ENCODE assay signal across 25 cellular contexts in the genomic region with DNA sequence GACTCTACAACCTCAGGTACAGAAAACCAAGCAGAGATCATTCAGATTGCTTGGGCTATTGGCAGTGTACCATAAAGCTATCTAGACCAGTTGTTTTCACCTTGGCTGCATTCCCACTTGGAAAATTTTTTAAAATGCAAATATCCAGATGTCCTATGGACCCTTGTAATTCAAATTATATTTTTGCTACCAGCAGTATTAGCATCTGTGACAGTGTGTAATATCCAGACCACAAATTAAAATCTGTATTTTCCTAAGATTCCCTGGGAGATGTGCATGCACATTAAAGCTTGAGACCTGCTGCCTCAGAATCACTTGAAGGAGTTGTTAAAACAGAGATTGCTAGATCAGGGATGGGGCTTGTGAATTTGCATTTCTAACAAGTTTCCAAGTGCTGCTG.
"Had no signal": no experiment of that assay in that cellular context is flagged by ENCODE, and none has a peak within 500 bp of the region (broad histone marks: within the 10 kb centered on the region; RNA-seq: fewer than 3 reads in every experiment).

No MANE protein-coding gene starts in this region.

- H3K36me3 ChIP-seq: breast epithelium, ovary, prostate gland, stomach, tibial nerve had no signal

- H3K27ac ChIP-seq: breast epithelium, ovary, prostate gland, stomach, tibial nerve had no signal

- ATAC-seq: activated naive CD8-positive, alpha-beta T cell treated with anti-CD3 and anti-CD28 coated beads, Interleukin-2, amount 50 U/mL, for 24 hours; left ventricle myocardium superior; stimulated activated naive B cell treated with anti-CD40 and anti-IgM and Interleukin-4, amounts not matched to agents 10 μg/mL and 1 μg/mL and 100 μg/mL, for 72 hours; T-helper 17 cell had no signal

- H3K4me1 ChIP-seq: breast epithelium, prostate gland had no signal

- H3K9me3 ChIP-seq: breast epithelium, ovary, prostate gland, stomach, tibial nerve had no signal

- H3K4me3 ChIP-seq: breast epithelium, ovary, prostate gland, smooth muscle cell, stomach, tibial nerve had no signal

- H3K27me3 ChIP-seq: breast epithelium, ovary, stomach, tibial nerve had no signal

- DNase-seq: activated CD4-positive, alpha-beta memory T cell treated with anti-CD3 and anti-CD28 coated beads for 36 hours; activated CD4-positive, alpha-beta T cell treated with anti-CD3 and anti-CD28 coated beads, Interleukin-2, amount 10 ng/mL, durations not matched to agents 24 days and 14 days; activated CD4-positive, CD25-positive, alpha-beta regulatory T cell treated with anti-CD3 and anti-CD28 coated beads, Interleukin-2, amount 50 U/mL, for 72 hours; activated CD8-positive, alpha-beta memory T cell treated with anti-CD3 and anti-CD28 coated beads, Interleukin-2, amount 50 U/mL, for 4 hours; activated gamma-delta T cell; activated naive CD4-positive, alpha-beta T cell treated with anti-CD3 and anti-CD28 coated beads, Interleukin-2, amount 50 U/mL, for 16 hours; activated naive CD8-positive, alpha-beta T cell treated with anti-CD3 and anti-CD28 coated beads, Interleukin-2, amount 50 U/mL, for 24 hours; activated T-cell treated with anti-CD3 and anti-CD28 coated beads, Interleukin-2, amount 50 U/mL, for 1 hour; amygdala; central memory CD4-positive, alpha-beta T cell; glutamatergic neuron; left ventricle myocardium superior; naive B cell; nephron progenitor cell; ovary; stimulated activated CD4-positive, alpha-beta T cell treated with anti-CD3 and anti-CD28 coated beads, Interleukin-15, amount 100 ng/mL, for 24 hours; stimulated activated CD4-positive, alpha-beta T cell treated with anti-CD3 and anti-CD28 coated beads, Interleukin-2, amount 100 ng/mL, for 24 hours; stimulated activated naive B cell treated with anti-CD40 and anti-IgM and Interleukin-4, amounts not matched to agents 10 μg/mL and 1 μg/mL and 100 μg/mL, for 72 hours; stomach; T-helper 17 cell; T1000 had no signal
